ENCODE assay signal across 8 cellular contexts in the genomic region with DNA sequence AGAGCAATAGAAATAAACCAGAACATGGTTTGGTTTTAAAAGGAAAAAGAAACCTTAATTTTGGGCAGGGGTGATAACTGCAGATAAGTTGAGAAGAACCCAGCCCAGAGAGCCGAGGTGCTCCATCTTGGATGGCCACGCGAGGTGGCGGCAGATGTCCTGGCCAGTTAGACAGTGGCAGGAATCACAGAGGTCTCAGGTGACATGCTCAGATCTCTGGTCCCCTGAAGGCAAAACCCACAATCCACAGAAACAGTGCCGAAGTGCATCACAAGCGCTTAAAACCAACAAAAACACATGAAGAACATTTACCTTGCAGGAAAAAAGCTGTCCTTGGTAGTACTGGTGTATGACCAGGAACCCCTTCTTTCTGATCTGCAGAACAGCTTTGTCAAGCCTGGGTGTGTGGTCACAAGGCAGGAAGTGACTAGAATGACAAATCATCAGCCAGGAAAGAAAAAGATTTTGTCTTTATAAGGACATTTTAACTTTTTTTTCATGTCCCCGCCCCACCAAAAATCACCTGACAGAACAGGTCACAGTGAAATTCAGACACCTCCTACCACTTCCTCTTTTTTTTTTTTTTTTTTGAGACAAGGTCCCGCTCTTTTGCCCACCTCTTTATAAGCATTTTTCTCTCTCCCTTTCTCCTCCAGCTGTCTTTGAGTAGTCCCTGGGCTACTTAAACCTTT. TPM values are rescaled to one million over a fixed set of nuclear protein-coding genes. Genes with fewer than 3 reads are reported as not detected.
DNase-seq lines count a peak whose midpoint lies in the region; ATAC-seq and TF ChIP-seq lines count a peak whose summit lies in the region.

A gene with protein sequence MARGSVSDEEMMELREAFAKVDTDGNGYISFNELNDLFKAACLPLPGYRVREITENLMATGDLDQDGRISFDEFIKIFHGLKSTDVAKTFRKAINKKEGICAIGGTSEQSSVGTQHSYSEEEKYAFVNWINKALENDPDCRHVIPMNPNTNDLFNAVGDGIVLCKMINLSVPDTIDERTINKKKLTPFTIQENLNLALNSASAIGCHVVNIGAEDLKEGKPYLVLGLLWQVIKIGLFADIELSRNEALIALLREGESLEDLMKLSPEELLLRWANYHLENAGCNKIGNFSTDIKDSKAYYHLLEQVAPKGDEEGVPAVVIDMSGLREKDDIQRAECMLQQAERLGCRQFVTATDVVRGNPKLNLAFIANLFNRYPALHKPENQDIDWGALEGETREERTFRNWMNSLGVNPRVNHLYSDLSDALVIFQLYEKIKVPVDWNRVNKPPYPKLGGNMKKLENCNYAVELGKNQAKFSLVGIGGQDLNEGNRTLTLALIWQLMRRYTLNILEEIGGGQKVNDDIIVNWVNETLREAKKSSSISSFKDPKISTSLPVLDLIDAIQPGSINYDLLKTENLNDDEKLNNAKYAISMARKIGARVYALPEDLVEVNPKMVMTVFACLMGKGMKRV (minus strand): TSS at position 379 of the 692 bp plus-strand sequence. CDS start 22,515 bp downstream, outside the sequence.

- intact Hi-C loops in left ventricle myocardium inferior (cut with micrococcal nuclease), result no loop called here

- in situ Hi-C loops in GM13976 (cut with MboI; ENCODE audit: low sequenced_read_pairs, unreplicated experiment), result no loop called here

- no peaks in the 10 kb centered on the region for H3K36me3 ChIP-seq in left ventricle myocardium inferior

- peak within 1 kb of the TSS; percentile 43 for H3K4me3 ChIP-seq in left ventricle myocardium inferior

- peak; percentile 67 for ATAC-seq in HG02642 (IDR thresholded peaks at IDR 0.05; ENCODE audit: poor library complexity, unreplicated experiment)

- no peaks in the 10 kb centered on the region for H3K4me1 ChIP-seq in left ventricle myocardium inferior

- H3K27me3 ChIP-seq in left ventricle myocardium inferior (ENCODE audit: low read depth), result peaks cover 27% of the 10 kb centered on the region

- TF ChIP-seq CTCF in GM13976 (IDR thresholded peaks at IDR 0.05; ENCODE audit: borderline replicate concordance, control extremely low read depth, extremely low read depth, insufficient read depth, missing control alignments) (no peak), left ventricle myocardium inferior (IDR thresholded peaks at IDR 0.05; ENCODE audit: borderline replicate concordance) (no peak)

- peak; percentile 63 for DNase-seq in GM13976 (ENCODE audit: low spot score)
- peak; percentile 7 for DNase-seq in NCI-H69 (lab: John Stamatoyannopoulos, UW)
- no peak for DNase-seq in left ventricle myocardium inferior
- DNase-seq in stimulated activated CD4-positive, alpha-beta T cell treated with anti-CD3 and anti-CD28 coated beads, Interleukin-4, amount 100 ng/mL, for 4 hours, result peak; percentile 42 to 82
- no peak for DNase-seq in NCI-H446 treated with DMSO at 0.1 percent for 48 hours (lab: John Stamatoyannopoulos, UW)
- DNase-seq in retina, result no peak

- no peaks in the 10 kb centered on the region for H3K9me3 ChIP-seq in left ventricle myocardium inferior (replicated peaks)

- peak within 1 kb of the TSS; percentile 27 for H3K27ac ChIP-seq in left ventricle myocardium inferior (replicated peaks)

- POLR2A ChIA-PET in activated CD8-positive, alpha-beta memory T cell treated with anti-CD3 and anti-CD28 coated beads for 36 hours (lab: Charles Lee), result interaction anchor here (0.6 to 1.8 kb wide), 8 partner anchors 9 to 55 kb away, joined by 3 to 20 read pairs (median 6); no protein-coding TSS in a partner anchor

- CTCF ChIA-PET in activated CD8-positive, alpha-beta memory T cell treated with anti-CD3 and anti-CD28 coated beads for 36 hours (lab: Charles Lee), result interaction anchor here (0.7 to 1.5 kb wide), 6 partner anchors 8 to 29 kb away, joined by 3 to 5 read pairs (median 4); no protein-coding TSS in a partner anchor

RNA-seq across cellular contexts. Expression of the gene that starts here (rescaled TPM):
- total RNA-seq in activated CD8-positive, alpha-beta memory T cell treated with anti-CD3 and anti-CD28 coated beads for 36 hours, result 100 to 1,000 TPM; 846 to 848 TPM
- total RNA-seq in left ventricle myocardium inferior, result 14.1 TPM

Comparison
In these comparisons a context has a peak if more than half of its experiments do, and no peak if none do; other contexts are left out.
1. RNA of the gene that starts here (total RNA-seq): 846 to 848 TPM in activated CD8-positive, alpha-beta memory T cell treated with anti-CD3 and anti-CD28 coated beads for 36 hours; 14.1 TPM in left ventricle myocardium inferior (single experiment); every median in the first group is over 10 times any median in the second.
2. DNase-seq: peak in GM13976 (single experiment), NCI-H69 (single experiment) and stimulated activated CD4-positive, alpha-beta T cell treated with anti-CD3 and anti-CD28 coated beads, Interleukin-4, amount 100 ng/mL, for 4 hours (2 of 2); none in left ventricle myocardium inferior (single experiment), NCI-H446 treated with DMSO at 0.1 percent for 48 hours (single experiment) and retina (single experiment).